In the genomic region with DNA sequence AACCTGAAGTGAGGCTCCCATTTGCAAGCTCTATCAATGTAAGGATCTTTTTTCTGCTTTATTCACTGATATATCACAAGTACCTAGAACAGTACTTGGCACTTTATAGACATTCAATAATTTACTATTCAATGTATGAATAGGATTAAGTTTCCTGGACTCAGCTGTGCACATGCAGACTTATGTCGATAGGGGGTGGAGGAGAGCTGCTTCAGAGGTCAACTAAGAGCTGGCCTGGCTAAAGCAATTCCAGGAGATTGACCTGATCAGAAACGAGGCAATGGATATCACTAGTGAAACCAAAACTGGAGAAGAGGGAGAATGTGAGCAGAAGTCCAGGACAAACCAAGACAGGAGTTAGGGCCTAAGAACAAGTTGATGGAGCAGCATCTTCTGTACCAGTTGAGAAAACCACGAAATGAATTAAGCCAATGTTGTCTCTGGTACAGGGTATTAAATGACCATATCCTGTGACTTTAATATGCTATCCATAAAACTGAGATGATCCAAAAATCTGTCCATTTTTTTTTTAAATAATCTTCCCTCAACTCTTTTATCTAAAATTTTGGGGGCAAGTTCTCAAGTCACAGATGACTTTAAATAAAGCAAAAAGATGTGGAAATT, we compare ENCODE assay signal across 8 cellular contexts.
DNase-seq lines count a peak whose midpoint lies in the region; ATAC-seq and TF ChIP-seq lines count a peak whose summit lies in the region.

No MANE protein-coding gene starts in this region.

- H3K9me3 ChIP-seq in gastroesophageal sphincter = no peaks in the 10 kb centered on the region

- H3K4me3 ChIP-seq in gastroesophageal sphincter = no peak overlapping the region

- DNase-seq in stimulated activated naive CD8-positive, alpha-beta T cell treated with anti-CD3 and anti-CD28 coated beads, Interleukin-15, Interleukin-2, amounts not matched to agents 100 U/mL and 50 U/mL, for 24 hours = peak; percentile 4
- DNase-seq in stimulated activated naive CD8-positive, alpha-beta T cell treated with anti-CD3 and anti-CD28 coated beads, Interleukin-15, amount 100 ng/mL, for 72 hours = no peak
- DNase-seq in HT1080 (ENCODE audit: low read depth) (peak; percentile 32), pulmonary artery endothelial cell (ENCODE audit: low read depth, low spot score) (peak; percentile 19), T-helper 1 cell (no peak), T-helper 9 cell (no peak)

- H3K27ac Mint-ChIP-seq in stimulated activated naive CD8-positive, alpha-beta T cell treated with anti-CD3 and anti-CD28 coated beads, Interleukin-15, amount 100 ng/mL, for 72 hours = no peak overlapping the region

- no peaks in the 10 kb centered on the region for H3K4me1 Mint-ChIP-seq in stimulated activated naive CD8-positive, alpha-beta T cell treated with anti-CD3 and anti-CD28 coated beads, Interleukin-15, amount 100 ng/mL, for 72 hours

- peak; percentile 46 to 69 (median 58) for TF ChIP-seq CTCF in gastroesophageal sphincter (IDR thresholded peaks at IDR 0.05)

- no peak for TF ChIP-seq POLR2A in gastroesophageal sphincter (IDR thresholded peaks at IDR 0.05)

- no peaks in the 10 kb centered on the region for H3K27me3 Mint-ChIP-seq in stimulated activated naive CD8-positive, alpha-beta T cell treated with anti-CD3 and anti-CD28 coated beads, Interleukin-15, amount 100 ng/mL, for 72 hours

- no peak for ATAC-seq in stimulated activated naive CD8-positive, alpha-beta T cell treated with anti-CD3 and anti-CD28 coated beads, Interleukin-15, Interleukin-2, amounts not matched to agents 100 U/mL and 50 U/mL, for 24 hours
- ATAC-seq in stimulated activated naive CD8-positive, alpha-beta T cell treated with anti-CD3 and anti-CD28 coated beads, Interleukin-15, amount 100 ng/mL, for 72 hours = no peak
- ATAC-seq in SK-N-SH treated with all-trans-retinoic acid at 6 μM for 48 hours (peak; percentile 98), gastroesophageal sphincter (peak; percentile 58)

- H3K27me3 ChIP-seq in gastroesophageal sphincter = no peaks in the 10 kb centered on the region

- H3K27ac ChIP-seq in gastroesophageal sphincter = no peak overlapping the region

- 39% methylated on average over 3 of the region's 3 CpGs for WGBS in gastroesophageal sphincter (ENCODE audit: low coverage in 1 of 2), 2 donors

- peaks cover 0 to 16% (median 4%) of the 10 kb centered on the region in 3 donors for H3K4me1 ChIP-seq in gastroesophageal sphincter

- H3K9me3 Mint-ChIP-seq in stimulated activated naive CD8-positive, alpha-beta T cell treated with anti-CD3 and anti-CD28 coated beads, Interleukin-15, amount 100 ng/mL, for 72 hours = peaks cover 0 to 7% of the 10 kb centered on the region in 2 donors

- no peak overlapping the region for H3K4me3 Mint-ChIP-seq in stimulated activated naive CD8-positive, alpha-beta T cell treated with anti-CD3 and anti-CD28 coated beads, Interleukin-15, amount 100 ng/mL, for 72 hours

- no peak for TF ChIP-seq EP300 in gastroesophageal sphincter (IDR thresholded peaks at IDR 0.05)

- no peaks in the 10 kb centered on the region for H3K36me3 ChIP-seq in gastroesophageal sphincter

TF ChIP-seq in SK-N-SH treated with all-trans-retinoic acid at 6 μM for 48 hours, 23 proteins besides CTCF, POLR2A, EP300 and RAD21:
- TF ChIP-seq ZNF8 (CRISPR knock-in tag; IDR thresholded peaks at IDR 0.05) = no peak
- TF ChIP-seq ZNF565 (CRISPR knock-in tag; conservative IDR thresholded peaks at IDR 0.05; ENCODE audit: low read depth) = no peak
- TF ChIP-seq, protein P1, sequence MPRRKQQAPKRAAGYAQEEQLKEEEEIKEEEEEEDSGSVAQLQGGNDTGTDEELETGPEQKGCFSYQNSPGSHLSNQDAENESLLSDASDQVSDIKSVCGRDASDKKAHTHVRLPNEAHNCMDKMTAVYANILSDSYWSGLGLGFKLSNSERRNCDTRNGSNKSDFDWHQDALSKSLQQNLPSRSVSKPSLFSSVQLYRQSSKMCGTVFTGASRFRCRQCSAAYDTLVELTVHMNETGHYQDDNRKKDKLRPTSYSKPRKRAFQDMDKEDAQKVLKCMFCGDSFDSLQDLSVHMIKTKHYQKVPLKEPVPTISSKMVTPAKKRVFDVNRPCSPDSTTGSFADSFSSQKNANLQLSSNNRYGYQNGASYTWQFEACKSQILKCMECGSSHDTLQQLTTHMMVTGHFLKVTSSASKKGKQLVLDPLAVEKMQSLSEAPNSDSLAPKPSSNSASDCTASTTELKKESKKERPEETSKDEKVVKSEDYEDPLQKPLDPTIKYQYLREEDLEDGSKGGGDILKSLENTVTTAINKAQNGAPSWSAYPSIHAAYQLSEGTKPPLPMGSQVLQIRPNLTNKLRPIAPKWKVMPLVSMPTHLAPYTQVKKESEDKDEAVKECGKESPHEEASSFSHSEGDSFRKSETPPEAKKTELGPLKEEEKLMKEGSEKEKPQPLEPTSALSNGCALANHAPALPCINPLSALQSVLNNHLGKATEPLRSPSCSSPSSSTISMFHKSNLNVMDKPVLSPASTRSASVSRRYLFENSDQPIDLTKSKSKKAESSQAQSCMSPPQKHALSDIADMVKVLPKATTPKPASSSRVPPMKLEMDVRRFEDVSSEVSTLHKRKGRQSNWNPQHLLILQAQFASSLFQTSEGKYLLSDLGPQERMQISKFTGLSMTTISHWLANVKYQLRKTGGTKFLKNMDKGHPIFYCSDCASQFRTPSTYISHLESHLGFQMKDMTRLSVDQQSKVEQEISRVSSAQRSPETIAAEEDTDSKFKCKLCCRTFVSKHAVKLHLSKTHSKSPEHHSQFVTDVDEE (CRISPR knock-in tag; IDR thresholded peaks at IDR 0.05) = no peak
- no peak for TF ChIP-seq ZC3H10 (CRISPR knock-in tag; IDR thresholded peaks at IDR 0.05)
- TF ChIP-seq SNAI2 (CRISPR knock-in tag; IDR thresholded peaks at IDR 0.05) = no peak
- TF ChIP-seq, protein P2, sequence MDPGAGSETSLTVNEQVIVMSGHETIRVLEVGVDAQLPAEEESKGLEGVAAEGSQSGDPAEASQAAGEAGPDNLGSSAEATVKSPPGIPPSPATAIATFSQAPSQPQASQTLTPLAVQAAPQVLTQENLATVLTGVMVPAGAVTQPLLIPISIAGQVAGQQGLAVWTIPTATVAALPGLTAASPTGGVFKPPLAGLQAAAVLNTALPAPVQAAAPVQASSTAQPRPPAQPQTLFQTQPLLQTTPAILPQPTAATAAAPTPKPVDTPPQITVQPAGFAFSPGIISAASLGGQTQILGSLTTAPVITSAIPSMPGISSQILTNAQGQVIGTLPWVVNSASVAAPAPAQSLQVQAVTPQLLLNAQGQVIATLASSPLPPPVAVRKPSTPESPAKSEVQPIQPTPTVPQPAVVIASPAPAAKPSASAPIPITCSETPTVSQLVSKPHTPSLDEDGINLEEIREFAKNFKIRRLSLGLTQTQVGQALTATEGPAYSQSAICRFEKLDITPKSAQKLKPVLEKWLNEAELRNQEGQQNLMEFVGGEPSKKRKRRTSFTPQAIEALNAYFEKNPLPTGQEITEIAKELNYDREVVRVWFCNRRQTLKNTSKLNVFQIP (CRISPR knock-in tag; IDR thresholded peaks at IDR 0.05; ENCODE audit: borderline replicate concordance, low read depth) = no peak
- no peak for TF ChIP-seq BACH2 (CRISPR knock-in tag; IDR thresholded peaks at IDR 0.05; ENCODE audit: borderline replicate concordance)
- TF ChIP-seq TCF4 (CRISPR knock-in tag; IDR thresholded peaks at IDR 0.05; ENCODE audit: borderline replicate concordance) = no peak
- TF ChIP-seq CSDC2 (CRISPR knock-in tag; IDR thresholded peaks at IDR 0.05) = no peak

Comparison
In these comparisons a context has a peak if more than half of its experiments do, and no peak if none do; other contexts are left out.
1. DNase-seq: peak in stimulated activated naive CD8-positive, alpha-beta T cell treated with anti-CD3 and anti-CD28 coated beads, Interleukin-15, Interleukin-2, amounts not matched to agents 100 U/mL and 50 U/mL, for 24 hours (single experiment), HT1080 (single experiment) and pulmonary artery endothelial cell (single experiment); none in stimulated activated naive CD8-positive, alpha-beta T cell treated with anti-CD3 and anti-CD28 coated beads, Interleukin-15, amount 100 ng/mL, for 72 hours (0 of 2), T-helper 1 cell (0 of 5) and T-helper 9 cell (single experiment).
2. ATAC-seq: peak in SK-N-SH treated with all-trans-retinoic acid at 6 μM for 48 hours (single experiment) and gastroesophageal sphincter (single experiment); none in stimulated activated naive CD8-positive, alpha-beta T cell treated with anti-CD3 and anti-CD28 coated beads, Interleukin-15, Interleukin-2, amounts not matched to agents 100 U/mL and 50 U/mL, for 24 hours (single experiment) and stimulated activated naive CD8-positive, alpha-beta T cell treated with anti-CD3 and anti-CD28 coated beads, Interleukin-15, amount 100 ng/mL, for 72 hours (single experiment).